In genomic region chr16:89484088-89484501, GRCh38 we compare ENCODE assay signal across 12 cellular contexts. TPM values are rescaled to one million over a fixed set of nuclear protein-coding genes. Genes with fewer than 3 reads are reported as not detected.
DNase-seq lines count a peak whose midpoint lies in the region; ATAC-seq and TF ChIP-seq lines count a peak whose summit lies in the region.
"Had no signal": no experiment of that assay in that cellular context is flagged by ENCODE, and none has a peak within 500 bp of the region (broad histone marks: within the 10 kb centered on the region; RNA-seq: fewer than 3 reads in every experiment).

No MANE protein-coding gene starts in this region.

- TF ChIP-seq CTCF in fibroblast of villous mesenchyme (IDR thresholded peaks at IDR 0.05; ENCODE audit: insufficient read depth, low read depth, low read length): no peak

- H3K4me3 ChIP-seq in fibroblast of villous mesenchyme (ENCODE audit: low read depth, low read length): no peak overlapping the region
- H3K4me3 ChIP-seq: left lung, vagina had no signal

- peaks cover 21% of the 10 kb centered on the region for H3K36me3 Mint-ChIP-seq in activated T-cell treated with anti-CD3 and anti-CD28 coated beads, Interleukin-2, amount 50 U/mL, for 4 hours (ENCODE audit: insufficient read depth)
- peaks cover 22% of the 10 kb centered on the region for H3K36me3 Mint-ChIP-seq in T-cell

- peak overlapping the region; percentile 76 for H3K4me3 Mint-ChIP-seq in activated T-cell treated with anti-CD3 and anti-CD28 coated beads, Interleukin-2, amount 50 U/mL, for 4 hours
- peak overlapping the region; percentile 77 to 92 (median 84) for H3K4me3 Mint-ChIP-seq in T-cell
- H3K4me3 Mint-ChIP-seq in stimulated activated naive CD8-positive, alpha-beta T cell treated with anti-CD3 and anti-CD28 coated beads, Interleukin-15, amount 100 ng/mL, for 72 hours: peak overlapping the region; percentile 71 to 87

- H3K27me3 Mint-ChIP-seq in activated T-cell treated with anti-CD3 and anti-CD28 coated beads, Interleukin-2, amount 50 U/mL, for 4 hours (ENCODE audit: low read depth): no peaks in the 10 kb centered on the region
- H3K27me3 Mint-ChIP-seq in T-cell: peaks cover 0 to under 1% of the 10 kb centered on the region in 2 donors
- no peaks in the 10 kb centered on the region for H3K27me3 Mint-ChIP-seq in stimulated activated naive CD8-positive, alpha-beta T cell treated with anti-CD3 and anti-CD28 coated beads, Interleukin-15, amount 100 ng/mL, for 72 hours

- POLR2A ChIA-PET in T-cell (lab: Charles Lee): interaction anchor here (0.6 to 1.1 kb wide), 6 partner anchors 10 to 291 kb away, joined by 3 to 10 read pairs (median 4); no protein-coding TSS in a partner anchor

- peak overlapping the region; percentile 90 to 99 for H3K27ac Mint-ChIP-seq in T-cell
- peak overlapping the region; percentile 67 to 93 for H3K27ac Mint-ChIP-seq in stimulated activated naive CD8-positive, alpha-beta T cell treated with anti-CD3 and anti-CD28 coated beads, Interleukin-15, amount 100 ng/mL, for 72 hours

- DNase-seq in activated T-cell treated with anti-CD3 and anti-CD28 coated beads, Interleukin-2, amount 50 U/mL, for 4 hours: no peak
- DNase-seq in activated T-cell treated with anti-CD3 and anti-CD28 coated beads, Interleukin-2, amount 50 U/mL, for 48 hours: no peak
- peak in 1 of 34 experiments; percentile 28 for DNase-seq in T-cell
- DNase-seq in fibroblast of villous mesenchyme (ENCODE audit: low read depth): peak; percentile 55
- no peak for DNase-seq in stimulated activated naive CD8-positive, alpha-beta T cell treated with anti-CD3 and anti-CD28 coated beads, Interleukin-15, amount 100 ng/mL, for 72 hours
- DNase-seq in midbrain (lab: John Stamatoyannopoulos, UW): no peak
- no peak for DNase-seq in HCEC 1CT
- no peak for DNase-seq in H4 (ENCODE audit: low spot score)
- DNase-seq: left lung, NCI-H510A, SW 1271 had no signal

- H3K4me1 Mint-ChIP-seq in activated T-cell treated with anti-CD3 and anti-CD28 coated beads, Interleukin-2, amount 50 U/mL, for 4 hours (ENCODE audit: low read depth): peaks cover 90% of the 10 kb centered on the region
- peaks cover 90 to 94% (median 92%) of the 10 kb centered on the region in 3 donors for H3K4me1 Mint-ChIP-seq in T-cell
- peaks cover 97% of the 10 kb centered on the region for H3K4me1 Mint-ChIP-seq in stimulated activated naive CD8-positive, alpha-beta T cell treated with anti-CD3 and anti-CD28 coated beads, Interleukin-15, amount 100 ng/mL, for 72 hours

- CTCF ChIA-PET in T-cell (lab: Charles Lee): interaction anchor here (0.9 to 1.2 kb wide), 7 partner anchors 9 to 171 kb away, joined by 3 to 6 read pairs (median 4); partner anchors contain the start of gene SPG7 (in 1 of the 2)

- peak; percentile 54 to 59 for ATAC-seq in activated T-cell treated with anti-CD3 and anti-CD28 coated beads, Interleukin-2, amount 50 U/mL, for 4 hours
- peak; percentile 77 to 83 (median 82) for ATAC-seq in T-cell (replicated peaks in 1 of 4)
- peak; percentile 41 for ATAC-seq in stimulated activated naive CD8-positive, alpha-beta T cell treated with anti-CD3 and anti-CD28 coated beads, Interleukin-15, amount 100 ng/mL, for 72 hours
- ATAC-seq: left lung had no signal

- no peaks in the 10 kb centered on the region for H3K9me3 Mint-ChIP-seq in activated T-cell treated with anti-CD3 and anti-CD28 coated beads, Interleukin-2, amount 50 U/mL, for 4 hours
- H3K9me3 Mint-ChIP-seq in T-cell: no peaks in the 10 kb centered on the region
- no peaks in the 10 kb centered on the region for H3K9me3 Mint-ChIP-seq in stimulated activated naive CD8-positive, alpha-beta T cell treated with anti-CD3 and anti-CD28 coated beads, Interleukin-15, amount 100 ng/mL, for 72 hours

RNA-seq across cellular contexts. Expression of gene ANKRD11, which starts 6.3 kb away (rescaled TPM):
- 100 to 1,000 TPM; 153 to 181 (median 162) TPM for total RNA-seq in activated T-cell treated with anti-CD3 and anti-CD28 coated beads, Interleukin-2, amount 50 U/mL, for 4 hours
- total RNA-seq in T-cell: 100 to 1,000 TPM; 257 to 294 (median 271) TPM
- 69.5 and 82.5 TPM in 2 replicates for total RNA-seq in fibroblast of villous mesenchyme
- total RNA-seq in H4 (2014; rRNA removed; shearing (Covaris generic)): 34.4 and 39.2 TPM in 2 replicates

RNA-seq across cellular contexts. Expression of gene SPG7, which starts 24.1 kb away (rescaled TPM):
- total RNA-seq in activated T-cell treated with anti-CD3 and anti-CD28 coated beads, Interleukin-2, amount 50 U/mL, for 4 hours: 10 to 100 TPM; 76.1 to 88.4 (median 78.5) TPM
- 100 to 1,000 TPM; 161 to 203 (median 184) TPM for total RNA-seq in T-cell
- total RNA-seq in fibroblast of villous mesenchyme: 91.8 and 108 TPM in 2 replicates
- 45.0 and 46.7 TPM in 2 replicates for total RNA-seq in H4 (2014; rRNA removed; shearing (Covaris generic))
